14 cellular contexts compared by ENCODE assay signal in genomic region chrX:52620650-52621049, GRCh38. TPM values are rescaled to one million over a fixed set of nuclear protein-coding genes. Genes with fewer than 3 reads are reported as not detected.
"Had no signal": no experiment of that assay in that cellular context is flagged by ENCODE, and none has a peak within 500 bp of the region (broad histone marks: within the 10 kb centered on the region; RNA-seq: fewer than 3 reads in every experiment).

No MANE protein-coding gene starts in this region.

RNA-seq across cellular contexts. Expression of gene SSX7, which starts 34.0 kb away (rescaled TPM):
- total RNA-seq: activated CD4-positive, alpha-beta memory T cell treated with anti-CD3 and anti-CD28 coated beads for 36 hours; activated naive CD4-positive, alpha-beta T cell treated with anti-CD3 and anti-CD28 coated beads for 36 hours; activated naive CD4-positive, alpha-beta T cell treated with anti-CD3 and anti-CD28 coated beads, Interleukin-2, amount 50 U/mL, for 72 hours; activated T-cell treated with anti-CD3 and anti-CD28 coated beads, Interleukin-2, amount 50 U/mL, for 4 hours; activated T-helper 1 cell treated with anti-CD3 and anti-CD28 coated beads, Interleukin-12 subunit alpha, Interleukin-12 subunit beta, Interleukin-2, Interleukin-4 antibody, amounts not matched to agents 30 ng/mL and 10 ng/mL and 1 ng/mL, durations not matched to agents 14 hours and 24 hours and 36 hours; adrenal gland; astrocyte; body of pancreas; breast epithelium; cardiac septum; LHCN-M2; NCI-H460; SJSA1; WTC11 had no signal
